8 cellular contexts compared by ENCODE assay signal in genomic region chr4:139988863-139989765, GRCh38.
DNase-seq lines count a peak whose midpoint lies in the region; ATAC-seq, FAIRE-seq and TF ChIP-seq lines count a peak whose summit lies in the region.

No MANE protein-coding gene starts in this region.

- no peaks in the 10 kb centered on the region for H3K9me3 ChIP-seq in A549

- 45% methylated on average over 15 of the region's 17 CpGs for WGBS in A549 (ENCODE audit: missing lambda C conversion rate)

- TF ChIP-seq EP300 in A549 (IDR thresholded peaks at IDR 0.05): no peak

- CTCF ChIA-PET in A549 (lab: Yijun Ruan, JAX): no interaction called here

- TF ChIP-seq RAD21 in A549 (conservative IDR thresholded peaks at IDR 0.05 in 1 of 2, IDR thresholded peaks at IDR 0.05 in 1 of 2): no peak

- TF ChIP-seq POLR2A in A549 (IDR thresholded peaks at IDR 0.05; ENCODE audit: low read length): no peak

- ATAC-seq in A549: peak; percentile 98 to 99
- ATAC-seq in HG03175 (IDR thresholded peaks at IDR 0.05; ENCODE audit: unreplicated experiment): no peak
- ATAC-seq in GM19351 (IDR thresholded peaks at IDR 0.05; ENCODE audit: unreplicated experiment): no peak

- H3K4me3 ChIP-seq in A549: no peak overlapping the region

- FAIRE-seq in A549 (lab: Jason Lieb, UNC): peak; percentile 84

- peaks cover 19% of the 10 kb centered on the region for H3K4me1 ChIP-seq in A549

- H3K4me2 ChIP-seq in A549: peak overlapping the region; percentile 67

- POLR2A ChIA-PET in A549 (lab: Yijun Ruan, JAX): no interaction called here

- TF ChIP-seq CTCF in A549 (IDR thresholded peaks at IDR 0.05): no peak

- H3K27ac ChIP-seq in A549: peak overlapping the region; percentile 16 to 81; a peak in 4 of 6 replicates

- DNase-seq in A549 (ENCODE audit: low read depth in 1 of 2, low spot score in 1 of 2): peak; percentile 70 to 79
- peak; percentile 84 for DNase-seq in HT-29 (ENCODE audit: low spot score)
- peak; percentile 74 for DNase-seq in amniotic stem cell (lab: John Stamatoyannopoulos, UW)
- DNase-seq in kidney glomerular epithelial cell (lab: John Stamatoyannopoulos, UW): peak; percentile 85
- peak; percentile 20 to 53 (median 32) for DNase-seq in stimulated activated CD4-positive, alpha-beta T cell treated with anti-CD3 and anti-CD28 coated beads, TNF-alpha, amount 100 ng/mL, for 48 hours (ENCODE audit: low read depth in 3 of 3)
- DNase-seq in NCI-H748 (lab: John Stamatoyannopoulos, UW; ENCODE audit: unreplicated experiment): no peak

TF ChIP-seq in A549, 52 proteins besides CTCF, POLR2A, EP300 and RAD21:
- TF ChIP-seq MAZ (IDR thresholded peaks at IDR 0.05; ENCODE audit: borderline replicate concordance, low read depth, low read length): no peak
- TF ChIP-seq MAFK (IDR thresholded peaks at IDR 0.05; ENCODE audit: partially characterized antibody): no peak
- peak; percentile 58 for TF ChIP-seq JUNB (IDR thresholded peaks at IDR 0.05)
- TF ChIP-seq MAX (IDR thresholded peaks at IDR 0.05): peak; percentile 27; the same call in 1 of the 2 replicates
- no peak for TF ChIP-seq E2F6 (IDR thresholded peaks at IDR 0.05; ENCODE audit: borderline replicate concordance, low read depth)
- no peak for TF ChIP-seq TFCP2L1 (CRISPR knock-in tag; IDR thresholded peaks at IDR 0.05)
- no peak for TF ChIP-seq USF2 (IDR thresholded peaks at IDR 0.05)
- no peak for TF ChIP-seq ESRRA (IDR thresholded peaks at IDR 0.05; ENCODE audit: borderline replicate concordance, low read length)
- TF ChIP-seq FOSL2 (IDR thresholded peaks at IDR 0.05): peak; percentile 85
- TF ChIP-seq FOSL2 (CRISPR knock-in tag; IDR thresholded peaks at IDR 0.05): peak; percentile 96
- no peak for TF ChIP-seq SREBF2 (IDR thresholded peaks at IDR 0.05)
- no peak for TF ChIP-seq CBX8 (IDR thresholded peaks at IDR 0.05)
- no peak for TF ChIP-seq FOXS1 (CRISPR knock-in tag; IDR thresholded peaks at IDR 0.05)
- no peak for TF ChIP-seq EHMT2 (IDR thresholded peaks at IDR 0.05; ENCODE audit: low read depth)
- no peak for TF ChIP-seq ZNF302 (CRISPR knock-in tag; IDR thresholded peaks at IDR 0.05)
- TF ChIP-seq CHD4 (IDR thresholded peaks at IDR 0.05; ENCODE audit: borderline replicate concordance): no peak
- TF ChIP-seq KDM1A (IDR thresholded peaks at IDR 0.05; ENCODE audit: low read depth): no peak
- no peak for TF ChIP-seq ELK1 (IDR thresholded peaks at IDR 0.05; ENCODE audit: low read depth, low read length)
- TF ChIP-seq RCOR1 (IDR thresholded peaks at IDR 0.05; ENCODE audit: low read depth, low read length): no peak
- no peak for TF ChIP-seq RARB (CRISPR knock-in tag; IDR thresholded peaks at IDR 0.05)
- TF ChIP-seq GATA3 (IDR thresholded peaks at IDR 0.05; ENCODE audit: borderline replicate concordance): no peak
- no peak for TF ChIP-seq HES2 (IDR thresholded peaks at IDR 0.05)
- no peak for TF ChIP-seq BHLHE40 (IDR thresholded peaks at IDR 0.05; ENCODE audit: low read depth, low read length)
- no peak for TF ChIP-seq KDM5A (IDR thresholded peaks at IDR 0.05)
- TF ChIP-seq POLR2AphosphoS2 (conservative IDR thresholded peaks at IDR 0.05; ENCODE audit: low read length): no peak
- TF ChIP-seq JUN (IDR thresholded peaks at IDR 0.05): no peak

Comparison
In these comparisons a context has a peak if more than half of its experiments do, and no peak if none do; other contexts are left out.
1. ATAC-seq: peak in A549 (2 of 2); none in HG03175 (single experiment) and GM19351 (single experiment).